Comparison of ENCODE assay signal across 8 cellular contexts in genomic region chr5:93622240-93622885, GRCh38. TPM values are rescaled to one million over a fixed set of nuclear protein-coding genes. Genes with fewer than 3 reads are reported as not detected.
DNase-seq lines count a peak whose midpoint lies in the region; ATAC-seq and TF ChIP-seq lines count a peak whose summit lies in the region.

No MANE protein-coding gene starts in this region.

- H3K27ac Mint-ChIP-seq in Calu3 (ENCODE audit: unreplicated experiment): peak overlapping the region; percentile 45
- peak overlapping the region; percentile 67 for H3K27ac Mint-ChIP-seq in endothelial cell (ENCODE audit: unreplicated experiment)

- H3K4me1 Mint-ChIP-seq in Calu3 (ENCODE audit: low read depth, unreplicated experiment) (peaks cover 8% of the 10 kb centered on the region), endothelial cell (ENCODE audit: unreplicated experiment) (peaks cover 7% of the 10 kb centered on the region)

- peaks cover 25% of the 10 kb centered on the region for H3K36me3 Mint-ChIP-seq in Calu3 (ENCODE audit: insufficient read depth, unreplicated experiment)
- H3K36me3 Mint-ChIP-seq in endothelial cell (ENCODE audit: low read depth, unreplicated experiment): no peaks in the 10 kb centered on the region

- no peaks in the 10 kb centered on the region for H3K9me3 ChIP-seq in SJCRH30 (replicated peaks)

- BruUV-seq in Calu3 (replicated peaks; lab: Mats Ljungman, UMichigan): no TSS peak

- DNase-seq in Calu3: no peak
- peak; percentile 38 to 60 for DNase-seq in SJCRH30
- no peak for DNase-seq in endothelial cell (ENCODE audit: low spot score)
- peak; percentile 40 for DNase-seq in occipital lobe (lab: John Stamatoyannopoulos, UW)
- DNase-seq in 8988T: no peak
- no peak for DNase-seq in RPMI8226
- no peak for DNase-seq in LoVo (ENCODE audit: low spot score)

- peak overlapping the region; percentile 91 for H3K4me3 Mint-ChIP-seq in Calu3 (ENCODE audit: low read depth, unreplicated experiment)
- peak overlapping the region; percentile 44 for H3K4me3 Mint-ChIP-seq in endothelial cell (ENCODE audit: unreplicated experiment)

- H3K9me3 Mint-ChIP-seq in Calu3 (ENCODE audit: low read depth, unreplicated experiment) (no peaks in the 10 kb centered on the region), endothelial cell (ENCODE audit: unreplicated experiment) (no peaks in the 10 kb centered on the region)

- CTCF ChIA-PET in Calu3 (lab: Charles Lee): interaction anchor here (1.4 kb wide), 1 partner anchor 10 kb away, joined by 5 read pairs; no protein-coding TSS in a partner anchor

- peak; percentile 48 for ATAC-seq in HG03378 (IDR thresholded peaks at IDR 0.05; ENCODE audit: unreplicated experiment)

- no peaks in the 10 kb centered on the region for H3K36me3 ChIP-seq in SJCRH30

- intact Hi-C loops in Calu3 (cut with micrococcal nuclease; ENCODE audit: unreplicated experiment): loop anchor here (5.0 kb wide), 2 partner anchors 40 to 165 kb away; partner anchors contain the start of genes NR2F1 and NR2F1-AS1

- TF ChIP-seq CTCF in Calu3 (IDR thresholded peaks at IDR 0.05; ENCODE audit: unreplicated experiment) (no peak), endothelial cell (IDR thresholded peaks at IDR 0.05; ENCODE audit: unreplicated experiment) (no peak)

- no peaks in the 10 kb centered on the region; the same call in 1 of the 2 replicates for H3K4me1 ChIP-seq in SJCRH30

- H3K27me3 ChIP-seq in SJCRH30: no peaks in the 10 kb centered on the region

- peak overlapping the region; percentile 78 for H3K4me3 ChIP-seq in SJCRH30

- H3K27ac ChIP-seq in SJCRH30: peak overlapping the region; percentile 87

- H3K27me3 Mint-ChIP-seq in Calu3 (ENCODE audit: unreplicated experiment) (no peaks in the 10 kb centered on the region), endothelial cell (ENCODE audit: unreplicated experiment) (peaks cover 15% of the 10 kb centered on the region)

RNA-seq across cellular contexts. Expression of gene NR2F1, which starts 39.3 kb away (rescaled TPM):
- 25.1 and 29.1 TPM in 2 replicates for total RNA-seq in Calu3 (2022)
- total RNA-seq in SJCRH30 (2014; rRNA removed; shearing (Covaris generic)): 18.2 and 18.7 TPM in 2 replicates
- total RNA-seq in endothelial cell (ENCODE audit: unreplicated experiment): 2.1 TPM
- 121 TPM for total RNA-seq in occipital lobe

RNA-seq across cellular contexts. Expression of gene NR2F1-AS1, which starts 41.3 kb away (rescaled TPM):
- total RNA-seq in Calu3 (2022) (16.8 and 20.9 TPM in 2 replicates), endothelial cell (ENCODE audit: unreplicated experiment) (6.4 TPM), occipital lobe (109 TPM)
- total RNA-seq in SJCRH30 (2014; rRNA removed; shearing (Covaris generic)): 11.3 and 12.4 TPM in 2 replicates

Comparison
In these comparisons a context has a peak if more than half of its experiments do, and no peak if none do; other contexts are left out.
1. DNase-seq: peak in SJCRH30 (2 of 2) and occipital lobe (single experiment); none in Calu3 (single experiment), endothelial cell (single experiment), 8988T (single experiment), RPMI8226 (single experiment) and LoVo (single experiment).